In the genomic region with DNA sequence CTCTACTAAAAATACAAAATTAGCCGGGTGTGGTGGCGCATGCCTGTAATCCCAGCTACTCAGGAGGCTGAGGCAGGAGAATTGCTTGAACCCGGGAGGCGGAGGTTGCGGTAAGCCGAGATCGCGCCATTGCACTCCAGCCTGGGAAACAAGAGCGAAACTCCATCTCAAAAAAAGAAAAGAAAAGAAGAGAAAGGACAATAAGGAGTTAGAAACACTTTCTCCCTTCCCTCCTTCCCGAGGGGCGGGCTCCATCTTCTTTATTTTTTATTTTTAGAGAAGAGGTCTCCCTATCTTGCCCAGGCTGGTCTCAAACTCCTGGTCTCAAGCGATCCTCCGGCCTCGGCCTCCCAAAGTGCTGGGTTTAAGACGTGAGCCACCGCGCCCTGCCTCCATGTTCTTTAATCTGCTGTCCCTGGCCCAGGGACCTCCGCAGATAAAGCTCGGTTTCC, we compare ENCODE assay signal across 8 cellular contexts. TPM values are rescaled to one million over a fixed set of nuclear protein-coding genes. Genes with fewer than 3 reads are reported as not detected.
DNase-seq lines count a peak whose midpoint lies in the region; ATAC-seq, FAIRE-seq and TF ChIP-seq lines count a peak whose summit lies in the region.
"Not testable (repeated sequence)": the region's sequence is repeated elsewhere in the genome, so short reads cannot be mapped to it uniquely, and the experiment has no call there.

No MANE protein-coding gene starts in this region.

- peak overlapping the region; percentile 83 to 94 (median 88) for H3K4me3 Mint-ChIP-seq in CD4-positive, alpha-beta memory T cell
- H3K4me3 Mint-ChIP-seq in T-helper 2 cell treated with Interferon-gamma antibody and Interleukin-4, amounts not matched to agents 5 μg/mL and 100 μg/mL, for 36 hours: peak overlapping the region; percentile 82

- intact Hi-C loops in CD4-positive, alpha-beta memory T cell (cut with micrococcal nuclease): loop anchor here (1.0 kb wide), 7 partner anchors 12 to 81 kb away; a partner anchor contains a TSS
- intact Hi-C loops in ascending aorta (cut with DNase I): loop anchor here (1.0 kb wide), 2 partner anchors 24 to 81 kb away; a partner anchor contains a TSS
- intact Hi-C loops in right lobe of liver (cut with DNase I); pancreas (cut with DNase I): not testable (repeated sequence)
- intact Hi-C loops in tibial artery (cut with DNase I; ENCODE audit: low total_unique reads): loop anchor here (1.0 kb wide), 1 partner anchor 22 kb away; no protein-coding TSS in a partner anchor

- not testable (repeated sequence) for TF ChIP-seq CTCF in ascending aorta (IDR thresholded peaks at IDR 0.05); epithelial cell of proximal tubule (conservative IDR thresholded peaks at IDR 0.05; ENCODE audit: low read depth, low read length); right lobe of liver (IDR thresholded peaks at IDR 0.05); pancreas (IDR thresholded peaks at IDR 0.05); tibial artery (IDR thresholded peaks at IDR 0.05)

- H3K27me3 Mint-ChIP-seq in CD4-positive, alpha-beta memory T cell; T-helper 2 cell treated with Interferon-gamma antibody and Interleukin-4, amounts not matched to agents 5 μg/mL and 100 μg/mL, for 36 hours (ENCODE audit: low read depth): not testable (repeated sequence)

- peak overlapping the region; percentile 95 for H3K27ac ChIP-seq in CD4-positive, alpha-beta memory T cell (ENCODE audit: low read depth, low read length)
- not testable (repeated sequence) for H3K27ac ChIP-seq in HUES64 (ENCODE audit: low read depth, low read length)
- H3K27ac ChIP-seq in ascending aorta (peak overlapping the region; percentile 89 to 92), right lobe of liver (peak overlapping the region; percentile 12 to 85 (median 78)), pancreas (peak overlapping the region in 3 of 4 donors; percentile 87 to 93 (median 92)), tibial artery (peak overlapping the region; percentile 87 to 90)

- H3K36me3 ChIP-seq in CD4-positive, alpha-beta memory T cell (ENCODE audit: insufficient read depth, low read length); HUES64 (ENCODE audit: insufficient read depth, low read length); ascending aorta; right lobe of liver; pancreas; tibial artery: not testable (repeated sequence)

- H3K4me3 ChIP-seq in CD4-positive, alpha-beta memory T cell (ENCODE audit: low read length in 2 of 2): peak overlapping the region in 1 of 2 donors; percentile 15
- peak overlapping the region; percentile 66 for H3K4me3 ChIP-seq in HUES64 (ENCODE audit: low read length)
- peak overlapping the region; percentile 65 to 77 for H3K4me3 ChIP-seq in ascending aorta
- H3K4me3 ChIP-seq in epithelial cell of proximal tubule (ENCODE audit: low read depth, low read length): peak overlapping the region; percentile 55
- peak overlapping the region in 1 of 3 donors; percentile 64 for H3K4me3 ChIP-seq in right lobe of liver
- H3K4me3 ChIP-seq in pancreas: peak overlapping the region in 2 of 4 donors; percentile 64 to 67
- H3K4me3 ChIP-seq in tibial artery: peak overlapping the region; percentile 69 to 74

- H3K4me1 Mint-ChIP-seq in CD4-positive, alpha-beta memory T cell: peaks cover 37 to 79% (median 57%) of the 10 kb centered on the region in 4 donors
- peaks cover 63% of the 10 kb centered on the region for H3K4me1 Mint-ChIP-seq in T-helper 2 cell treated with Interferon-gamma antibody and Interleukin-4, amounts not matched to agents 5 μg/mL and 100 μg/mL, for 36 hours (ENCODE audit: low read depth)

- not testable (repeated sequence) for H3K9me3 Mint-ChIP-seq in CD4-positive, alpha-beta memory T cell; T-helper 2 cell treated with Interferon-gamma antibody and Interleukin-4, amounts not matched to agents 5 μg/mL and 100 μg/mL, for 36 hours

- DNase-seq in CD4-positive, alpha-beta memory T cell; T-helper 2 cell treated with Interferon-gamma antibody and Interleukin-4, amounts not matched to agents 5 μg/mL and 100 μg/mL, for 36 hours (ENCODE audit: low spot score); ascending aorta (ENCODE audit: low spot score in 2 of 2); epithelial cell of proximal tubule (ENCODE audit: low read depth); right lobe of liver; pancreas; tibial artery: not testable (repeated sequence)

- peak overlapping the region; percentile 96 to 100 (median 100) for H3K27ac Mint-ChIP-seq in CD4-positive, alpha-beta memory T cell
- peak overlapping the region; percentile 98 for H3K27ac Mint-ChIP-seq in T-helper 2 cell treated with Interferon-gamma antibody and Interleukin-4, amounts not matched to agents 5 μg/mL and 100 μg/mL, for 36 hours

- H3K36me3 Mint-ChIP-seq in CD4-positive, alpha-beta memory T cell; T-helper 2 cell treated with Interferon-gamma antibody and Interleukin-4, amounts not matched to agents 5 μg/mL and 100 μg/mL, for 36 hours (ENCODE audit: low read depth): not testable (repeated sequence)

- ATAC-seq in right lobe of liver, pancreas: not testable (repeated sequence)

- not testable (repeated sequence) for H3K27me3 ChIP-seq in CD4-positive, alpha-beta memory T cell (ENCODE audit: insufficient read depth, low read length); HUES64 (ENCODE audit: insufficient read depth, low read length); ascending aorta; right lobe of liver; pancreas; tibial artery

- H3K4me1 ChIP-seq in CD4-positive, alpha-beta memory T cell (ENCODE audit: insufficient read depth, low read length): peaks cover 69% of the 10 kb centered on the region
- H3K4me1 ChIP-seq in HUES64 (ENCODE audit: insufficient read depth, low read length): peaks cover 13% of the 10 kb centered on the region; the same call in 1 of the 2 replicates
- H3K4me1 ChIP-seq in ascending aorta: peaks cover 0 to 12% of the 10 kb centered on the region in 2 donors
- H3K4me1 ChIP-seq in right lobe of liver: not testable (repeated sequence)
- peaks cover 0 to 11% (median 11%) of the 10 kb centered on the region in 3 donors for H3K4me1 ChIP-seq in pancreas
- H3K4me1 ChIP-seq in tibial artery: peaks cover 0 to 16% (median 6%) of the 10 kb centered on the region in 4 donors

- peak; percentile 59 for TF ChIP-seq POLR2A in right lobe of liver (IDR thresholded peaks at IDR 0.05)

- H3K9me3 ChIP-seq in CD4-positive, alpha-beta memory T cell (ENCODE audit: control insufficient read depth in 1 of 2, low read length in 2 of 2); HUES64 (ENCODE audit: insufficient read depth, low read depth, low read length); ascending aorta; right lobe of liver; pancreas; tibial artery: not testable (repeated sequence)

- POLR2A ChIA-PET in CD4-positive, alpha-beta memory T cell (lab: Charles Lee; ENCODE audit: partially characterized antibody): interaction anchor here (0.8 to 21.8 kb wide), 33 partner anchors 8 to 950 kb away, joined by 3 to 368 read pairs (median 6); a partner anchor contains a TSS

- CTCF ChIA-PET in CD4-positive, alpha-beta memory T cell (lab: Charles Lee; ENCODE audit: partially characterized antibody): interaction anchor here (0.8 to 2.6 kb wide), 10 partner anchors 18 to 248 kb away, joined by 3 to 26 read pairs (median 4); a partner anchor contains a TSS

- WGBS in HUES64: 66% methylated on average over 8 of the region's 19 CpGs
- WGBS in right lobe of liver (ENCODE audit: insufficient coverage, low coverage, low lambda C conversion rate, missing lambda C conversion rate): 61% methylated on average over 14 of the region's 19 CpGs
- WGBS in pancreas, 2 donors: 82% methylated on average over 16 to 19 of the region's 19 CpGs

- H3K9ac ChIP-seq in HUES64 (ENCODE audit: low read depth, low read length): 0 out of 2 replicates have a peak overlapping the region, but pooled peaks have one; percentile 78

- not testable (repeated sequence) for FAIRE-seq in pancreas (lab: Jason Lieb, UNC)

RNA-seq across cellular contexts. Expression of a gene that starts 23.1 kb away (rescaled TPM):
- total RNA-seq in CD4-positive, alpha-beta memory T cell: 10 to 100 TPM; 23.1 to 24.5 TPM
- 100 to 1,000 TPM; 154 to 635 TPM for polyA plus RNA-seq in CD4-positive, alpha-beta memory T cell
- 23.1 TPM for polyA plus RNA-seq in HUES64 (2013, experiment 1 of 2)
- polyA plus RNA-seq in HUES64 (2013, experiment 2 of 2): 25.9 TPM
- total RNA-seq in ascending aorta (394 TPM), epithelial cell of proximal tubule (33.6 and 122 TPM in 2 replicates), right lobe of liver (100 to 1,000 TPM in 4 of 6 experiments, 10 to 100 TPM in 2; 51.7 to 180 (median 143) TPM), pancreas (1,000 to 10,000 TPM in 1 of 6 donors, 100 to 1,000 TPM in 3, 10 to 100 TPM in 2; 61.6 to 1,144 (median 191) TPM)
- 100 to 1,000 TPM; 228 to 795 TPM for polyA plus RNA-seq in pancreas

RNA-seq across cellular contexts. Expression of a gene that starts 57.9 kb away (rescaled TPM):
- total RNA-seq in CD4-positive, alpha-beta memory T cell: 10 to 100 TPM; 26.3 to 26.7 TPM
- polyA plus RNA-seq in CD4-positive, alpha-beta memory T cell: 10 to 100 TPM; 13.4 to 26.2 TPM
- 14.8 TPM for polyA plus RNA-seq in HUES64 (2013, experiment 1 of 2)
- polyA plus RNA-seq in HUES64 (2013, experiment 2 of 2): 13.7 TPM
- total RNA-seq in ascending aorta (46.1 TPM), epithelial cell of proximal tubule (25.0 and 29.8 TPM in 2 replicates), right lobe of liver (10 to 100 TPM; 16.6 to 22.1 (median 19.2) TPM), pancreas (10 to 100 TPM; 14.6 to 19.7 (median 17.7) TPM)
- polyA plus RNA-seq in pancreas: 10 to 100 TPM; 19.3 to 22.0 TPM
